12 cellular contexts compared by ENCODE assay signal in the genomic region with DNA sequence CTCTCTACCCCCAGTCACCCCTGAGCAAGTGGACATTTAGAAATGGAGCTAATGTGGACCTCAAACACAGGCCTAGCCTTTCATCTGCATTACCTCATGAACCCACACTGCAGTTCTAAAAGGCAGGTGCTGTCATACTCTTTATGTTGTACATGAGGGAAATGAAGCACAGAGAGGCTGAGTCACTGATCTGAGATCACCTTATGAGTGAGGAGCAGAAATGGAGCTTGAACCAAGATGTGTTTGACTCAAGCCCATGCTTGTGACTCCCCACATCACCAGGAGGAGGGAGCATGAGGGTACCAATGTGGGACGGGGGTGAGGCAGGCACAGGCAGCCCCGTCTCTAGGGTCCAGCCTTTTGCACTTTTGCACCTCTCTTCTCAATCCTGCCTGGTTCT.
"Had no signal": no experiment of that assay in that cellular context is flagged by ENCODE, and none has a peak within 500 bp of the region (broad histone marks: within the 10 kb centered on the region; RNA-seq: fewer than 3 reads in every experiment).

No MANE protein-coding gene starts in this region.

- H3K4me1 ChIP-seq: esophagus squamous epithelium, heart left ventricle had no signal

- H3K36me3 ChIP-seq: esophagus squamous epithelium, heart left ventricle had no signal

- DNase-seq: activated CD4-positive, alpha-beta memory T cell treated with anti-CD3 and anti-CD28 coated beads, Interleukin-2, amount 10 ng/mL, durations not matched to agents 7 days and 5 days; activated CD4-positive, alpha-beta T cell treated with anti-CD3 and anti-CD28 coated beads for 1 hour; amniotic stem cell; dorsolateral prefrontal cortex; esophagus squamous epithelium; foreskin fibroblast; heart left ventricle; left ventricle myocardium superior; mesendoderm; retina; stimulated activated CD4-positive, alpha-beta T cell treated with anti-CD3 and anti-CD28 coated beads, Interleukin-4, amount 100 ng/mL, for 4 hours; T-helper 17 cell had no signal

- H3K4me3 ChIP-seq: dorsolateral prefrontal cortex, esophagus squamous epithelium, heart left ventricle had no signal

- H3K9me3 ChIP-seq: esophagus squamous epithelium, heart left ventricle had no signal

- H3K27ac ChIP-seq: dorsolateral prefrontal cortex, esophagus squamous epithelium, heart left ventricle had no signal
